ENCODE assay signal across 11 cellular contexts in genomic region chr3:72082776-72083477, GRCh38.
DNase-seq lines count a peak whose midpoint lies in the region; ATAC-seq and TF ChIP-seq lines count a peak whose summit lies in the region.
"Had no signal": no experiment of that assay in that cellular context is flagged by ENCODE, and none has a peak within 500 bp of the region (broad histone marks: within the 10 kb centered on the region; RNA-seq: fewer than 3 reads in every experiment).

No MANE protein-coding gene starts in this region.

- no peaks in the 10 kb centered on the region for H3K9me3 Mint-ChIP-seq in IgD-negative memory B cell
- H3K9me3 Mint-ChIP-seq in endothelial cell (ENCODE audit: unreplicated experiment) = no peaks in the 10 kb centered on the region

- H4K5ac ChIP-seq in mesendoderm (ENCODE audit: low read length) = no peak overlapping the region

- no peak overlapping the region for H3K27ac ChIP-seq in mesendoderm (ENCODE audit: low read depth, low read length)
- peak overlapping the region in 2 of 12 donors; percentile 8 to 81 for H3K27ac ChIP-seq in heart left ventricle

- no peaks in the 10 kb centered on the region for H3K27me3 ChIP-seq in mesendoderm (ENCODE audit: insufficient read depth, low read length, poor library complexity)
- no peaks in the 10 kb centered on the region for H3K27me3 ChIP-seq in heart left ventricle
- H3K27me3 ChIP-seq: adrenal gland, sigmoid colon had no signal

- TF ChIP-seq CTCF in heart left ventricle (IDR thresholded peaks at IDR 0.05) (no peak), endothelial cell (IDR thresholded peaks at IDR 0.05; ENCODE audit: unreplicated experiment) (no peak)

- peak overlapping the region; percentile 48 to 87 (median 64) for H3K27ac Mint-ChIP-seq in IgD-negative memory B cell
- no peak overlapping the region for H3K27ac Mint-ChIP-seq in endothelial cell (ENCODE audit: unreplicated experiment)

- H3K4me3 Mint-ChIP-seq in IgD-negative memory B cell (peak overlapping the region in 2 of 4 donors; percentile 36 to 42), endothelial cell (ENCODE audit: unreplicated experiment) (no peak overlapping the region)

- H3K4me1 Mint-ChIP-seq in IgD-negative memory B cell (peaks cover 47 to 63% (median 49%) of the 10 kb centered on the region in 3 donors), endothelial cell (ENCODE audit: unreplicated experiment) (peaks cover 5% of the 10 kb centered on the region)

- H3K79me1 ChIP-seq in mesendoderm (ENCODE audit: low read length) = no peaks in the 10 kb centered on the region

- no peak overlapping the region for H2BK120ac ChIP-seq in mesendoderm (ENCODE audit: low read depth, low read length)

- intact Hi-C loops in heart left ventricle (cut with DNase I) = no loop called here

- no peak overlapping the region for H3K18ac ChIP-seq in mesendoderm (ENCODE audit: low read length)

- peak; percentile 4 for ATAC-seq in GM21786 (IDR thresholded peaks at IDR 0.05; ENCODE audit: unreplicated experiment)
- ATAC-seq in heart left ventricle = no peak

- no peak overlapping the region for H3K4ac ChIP-seq in mesendoderm (ENCODE audit: low read depth, low read length)

- no peak for TF ChIP-seq POLR2A in heart left ventricle (IDR thresholded peaks at IDR 0.05)

- WGBS in mesendoderm (ENCODE audit: extremely low coverage, insufficient coverage, low lambda C conversion rate) = no CpG with 5 or more reads among the region's 10 CpGs
- 68 to 77% (median 73%) methylated on average over 10 of the region's 10 CpGs for WGBS in heart left ventricle, 4 donors

- no peak overlapping the region for H4K8ac ChIP-seq in mesendoderm (ENCODE audit: low read depth, low read length)

- DNase-seq in GF-D8 (lab: John Stamatoyannopoulos, UW) (peak; percentile 22), mesendoderm (peak; percentile 8), NOMO-1 treated with dmso at 0.1 percent for 144 hours (lab: John Stamatoyannopoulos, UW; ENCODE audit: unreplicated experiment) (no peak), heart left ventricle (no peak), endothelial cell (ENCODE audit: low spot score) (no peak), NCI-H1436 (lab: John Stamatoyannopoulos, UW) (no peak)
- DNase-seq: NCI-H146, sigmoid colon had no signal

- no peak overlapping the region for H2BK15ac ChIP-seq in mesendoderm (replicated peaks; ENCODE audit: low read depth)

- no peak overlapping the region for H3K56ac ChIP-seq in mesendoderm (ENCODE audit: low read length)

- H2BK5ac ChIP-seq in mesendoderm (ENCODE audit: low read length) = no peak overlapping the region

- no peak overlapping the region for H2AK5ac ChIP-seq in mesendoderm (ENCODE audit: low read length)

- H3K9ac ChIP-seq in mesendoderm (ENCODE audit: low read length) = no peak overlapping the region

- H3K36me3 Mint-ChIP-seq in IgD-negative memory B cell (peaks cover 3% of the 10 kb centered on the region), endothelial cell (ENCODE audit: low read depth, unreplicated experiment) (no peaks in the 10 kb centered on the region)

- H3K4me3 ChIP-seq in mesendoderm (ENCODE audit: low read length) = no peak overlapping the region
- H3K4me3 ChIP-seq in heart left ventricle = no peak overlapping the region
- H3K4me3 ChIP-seq: adrenal gland, sigmoid colon had no signal

- no peaks in the 10 kb centered on the region for H3K79me2 ChIP-seq in mesendoderm (ENCODE audit: control insufficient read depth, insufficient read depth, low read length)

- H3K23ac ChIP-seq in mesendoderm (ENCODE audit: low read length) = no peak overlapping the region

- H3K4me2 ChIP-seq in mesendoderm (ENCODE audit: low read length) = no peak overlapping the region

- peaks cover 2% of the 10 kb centered on the region for H3K4me1 ChIP-seq in mesendoderm (ENCODE audit: control insufficient read depth, low read depth, low read length)
- H3K4me1 ChIP-seq in heart left ventricle = peaks cover 0 to 69% (median 0%) of the 10 kb centered on the region in 12 donors

- peaks cover 13% of the 10 kb centered on the region for H3K27me3 Mint-ChIP-seq in IgD-negative memory B cell
- peaks cover 4% of the 10 kb centered on the region for H3K27me3 Mint-ChIP-seq in endothelial cell (ENCODE audit: unreplicated experiment)

- H3K36me3 ChIP-seq in mesendoderm (ENCODE audit: control insufficient read depth, insufficient read depth, low read length) (no peaks in the 10 kb centered on the region), heart left ventricle (no peaks in the 10 kb centered on the region)
- H3K36me3 ChIP-seq: adrenal gland, sigmoid colon had no signal

- H3K9me3 ChIP-seq in heart left ventricle = no peaks in the 10 kb centered on the region
- H3K9me3 ChIP-seq: adrenal gland, sigmoid colon had no signal

Comparison
In these comparisons a context has a peak if more than half of its experiments do, and no peak if none do; other contexts are left out.
1. DNase-seq: peak in GF-D8 (single experiment) and mesendoderm (single experiment); none in NOMO-1 treated with dmso at 0.1 percent for 144 hours (single experiment), heart left ventricle (0 of 5), endothelial cell (single experiment) and NCI-H1436 (single experiment).